In the genomic region with DNA sequence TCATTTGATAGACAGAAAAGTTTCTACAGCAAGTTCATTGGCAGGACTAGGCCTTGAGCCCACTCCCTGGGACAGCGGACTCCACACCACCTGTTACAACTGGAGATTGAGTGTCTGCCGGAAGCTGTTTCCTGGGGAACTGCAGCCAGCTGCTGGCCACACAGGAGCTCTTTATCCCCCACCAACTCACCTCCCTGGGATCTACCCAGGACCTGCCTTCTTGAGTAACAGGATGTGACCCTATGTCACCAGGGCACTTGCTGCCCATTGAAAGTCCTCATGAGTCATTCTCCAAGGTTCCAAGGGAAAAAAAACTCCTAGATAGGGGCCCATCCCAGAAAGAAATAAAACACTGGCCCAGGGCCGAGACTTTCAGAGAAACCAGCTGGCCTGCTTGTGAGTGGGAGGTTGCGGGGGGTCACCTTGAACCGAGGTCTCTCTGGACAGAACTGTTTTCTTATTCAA, we compare ENCODE assay signal across 1 cellular context.
TF ChIP-seq lines count a peak whose summit lies in the region.

No MANE protein-coding gene starts in this region.

TF ChIP-seq in HepG2, 621 proteins besides CTCF, POLR2A, EP300 and RAD21 (continued from another document and continues in another):
- TF ChIP-seq ASH2L (IDR thresholded peaks at IDR 0.05; ENCODE audit: insufficient read length, low read depth, low read length), result peak; percentile 60
- peak; percentile 41; the same call in 1 of the 2 replicates for TF ChIP-seq DMAP1 (CRISPR knock-in tag; IDR thresholded peaks at IDR 0.05)
- no peak for TF ChIP-seq ZNF724P (CRISPR knock-in tag; IDR thresholded peaks at IDR 0.05; ENCODE audit: borderline replicate concordance)
- TF ChIP-seq, protein P1, sequence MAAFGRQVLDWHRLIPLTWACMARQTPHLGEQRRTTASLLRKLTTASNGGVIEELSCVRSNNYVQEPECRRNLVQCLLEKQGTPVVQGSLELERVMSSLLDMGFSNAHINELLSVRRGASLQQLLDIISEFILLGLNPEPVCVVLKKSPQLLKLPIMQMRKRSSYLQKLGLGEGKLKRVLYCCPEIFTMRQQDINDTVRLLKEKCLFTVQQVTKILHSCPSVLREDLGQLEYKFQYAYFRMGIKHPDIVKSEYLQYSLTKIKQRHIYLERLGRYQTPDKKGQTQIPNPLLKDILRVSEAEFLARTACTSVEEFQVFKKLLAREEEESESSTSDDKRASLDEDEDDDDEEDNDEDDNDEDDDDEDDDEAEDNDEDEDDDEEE (CRISPR knock-in tag; IDR thresholded peaks at IDR 0.05), result no peak
- TF ChIP-seq EEA1 (CRISPR knock-in tag; IDR thresholded peaks at IDR 0.05; ENCODE audit: borderline replicate concordance), result no peak
- no peak for TF ChIP-seq REPIN1 (CRISPR knock-in tag; IDR thresholded peaks at IDR 0.05; ENCODE audit: borderline replicate concordance, low read depth)
- TF ChIP-seq MEIS2 (CRISPR knock-in tag; IDR thresholded peaks at IDR 0.05), result no peak
- TF ChIP-seq XBP1 (CRISPR knock-in tag; IDR thresholded peaks at IDR 0.05), result no peak
- peak; percentile 64; the same call in 1 of the 2 replicates for TF ChIP-seq HNF4G (IDR thresholded peaks at IDR 0.05; ENCODE audit: borderline replicate concordance, low read depth, low read length)
- TF ChIP-seq HNF4G (CRISPR knock-in tag; IDR thresholded peaks at IDR 0.05; ENCODE audit: borderline replicate concordance, low read depth), result no peak; the same call in 1 of the 2 replicates
- TF ChIP-seq ZNF563 (CRISPR knock-in tag; IDR thresholded peaks at IDR 0.05), result no peak
- TF ChIP-seq SYNCRIP (IDR thresholded peaks at IDR 0.05; ENCODE audit: insufficient read depth, low read depth, low read length), result no peak
- no peak for TF ChIP-seq TRIM24 (CRISPR knock-in tag; IDR thresholded peaks at IDR 0.05)
- no peak for TF ChIP-seq MLLT10 (CRISPR knock-in tag; IDR thresholded peaks at IDR 0.05)
- TF ChIP-seq KLF11 (CRISPR knock-in tag; IDR thresholded peaks at IDR 0.05), result no peak
- 0 out of 2 replicates have a peak, but pooled peaks have one; percentile 78 for TF ChIP-seq RELA (CRISPR knock-in tag; IDR thresholded peaks at IDR 0.05)
- TF ChIP-seq SAFB2 (CRISPR knock-in tag; IDR thresholded peaks at IDR 0.05; ENCODE audit: borderline replicate concordance, low read depth), result no peak
- TF ChIP-seq, protein P2, sequence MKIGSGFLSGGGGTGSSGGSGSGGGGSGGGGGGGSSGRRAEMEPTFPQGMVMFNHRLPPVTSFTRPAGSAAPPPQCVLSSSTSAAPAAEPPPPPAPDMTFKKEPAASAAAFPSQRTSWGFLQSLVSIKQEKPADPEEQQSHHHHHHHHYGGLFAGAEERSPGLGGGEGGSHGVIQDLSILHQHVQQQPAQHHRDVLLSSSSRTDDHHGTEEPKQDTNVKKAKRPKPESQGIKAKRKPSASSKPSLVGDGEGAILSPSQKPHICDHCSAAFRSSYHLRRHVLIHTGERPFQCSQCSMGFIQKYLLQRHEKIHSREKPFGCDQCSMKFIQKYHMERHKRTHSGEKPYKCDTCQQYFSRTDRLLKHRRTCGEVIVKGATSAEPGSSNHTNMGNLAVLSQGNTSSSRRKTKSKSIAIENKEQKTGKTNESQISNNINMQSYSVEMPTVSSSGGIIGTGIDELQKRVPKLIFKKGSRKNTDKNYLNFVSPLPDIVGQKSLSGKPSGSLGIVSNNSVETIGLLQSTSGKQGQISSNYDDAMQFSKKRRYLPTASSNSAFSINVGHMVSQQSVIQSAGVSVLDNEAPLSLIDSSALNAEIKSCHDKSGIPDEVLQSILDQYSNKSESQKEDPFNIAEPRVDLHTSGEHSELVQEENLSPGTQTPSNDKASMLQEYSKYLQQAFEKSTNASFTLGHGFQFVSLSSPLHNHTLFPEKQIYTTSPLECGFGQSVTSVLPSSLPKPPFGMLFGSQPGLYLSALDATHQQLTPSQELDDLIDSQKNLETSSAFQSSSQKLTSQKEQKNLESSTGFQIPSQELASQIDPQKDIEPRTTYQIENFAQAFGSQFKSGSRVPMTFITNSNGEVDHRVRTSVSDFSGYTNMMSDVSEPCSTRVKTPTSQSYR (CRISPR knock-in tag; IDR thresholded peaks at IDR 0.05; ENCODE audit: borderline replicate concordance), result peak; percentile 46; the same call in 1 of the 2 replicates
- TF ChIP-seq TAF15 (IDR thresholded peaks at IDR 0.05; ENCODE audit: low read depth, low read length, poor library complexity, severe bottlenecking), result no peak
- peak; percentile 63; the same call in 1 of the 2 replicates for TF ChIP-seq ELF1 (CRISPR knock-in tag; IDR thresholded peaks at IDR 0.05)
- no peak for TF ChIP-seq MAFG (CRISPR knock-in tag; IDR thresholded peaks at IDR 0.05)
- TF ChIP-seq THAP9 (CRISPR knock-in tag; IDR thresholded peaks at IDR 0.05; ENCODE audit: borderline replicate concordance), result no peak; the same call in 1 of the 2 replicates
- TF ChIP-seq MXI1 (IDR thresholded peaks at IDR 0.05; ENCODE audit: borderline replicate concordance, low read depth, low read length), result peak; percentile 62; the same call in 1 of the 3 replicates
- TF ChIP-seq SP5 (CRISPR knock-in tag; IDR thresholded peaks at IDR 0.05; ENCODE audit: borderline replicate concordance, low read depth), result peak; percentile 52; the same call in 1 of the 2 replicates
- TF ChIP-seq SRY (CRISPR knock-in tag; IDR thresholded peaks at IDR 0.05), result no peak
- no peak for TF ChIP-seq RARG (CRISPR knock-in tag; IDR thresholded peaks at IDR 0.05; ENCODE audit: low read depth)
- TF ChIP-seq PPARG (CRISPR knock-in tag; conservative IDR thresholded peaks at IDR 0.05), result peak; percentile 79
- TF ChIP-seq DPF2 (CRISPR knock-in tag; IDR thresholded peaks at IDR 0.05; ENCODE audit: borderline replicate concordance, low read depth), result peak; percentile 69; the same call in 1 of the 2 replicates
- no peak for TF ChIP-seq ZNF329 (CRISPR knock-in tag; IDR thresholded peaks at IDR 0.05; ENCODE audit: low read depth)
- TF ChIP-seq FOXM1 (CRISPR knock-in tag; IDR thresholded peaks at IDR 0.05), result no peak
- TF ChIP-seq ZNF354B (CRISPR knock-in tag; IDR thresholded peaks at IDR 0.05), result no peak
- no peak for TF ChIP-seq ZNF773 (CRISPR knock-in tag; IDR thresholded peaks at IDR 0.05; ENCODE audit: borderline replicate concordance)
- peak; percentile 75 for TF ChIP-seq HDAC1 (CRISPR knock-in tag; IDR thresholded peaks at IDR 0.05)
- no peak for TF ChIP-seq HNRNPH1 (optimal IDR thresholded peaks at IDR 0.05; ENCODE audit: low read depth, low read length)
- no peak for TF ChIP-seq TFDP2 (CRISPR knock-in tag; IDR thresholded peaks at IDR 0.05)
- TF ChIP-seq XRCC5 (optimal IDR thresholded peaks at IDR 0.05; ENCODE audit: low read length), result peak; percentile 86
- TF ChIP-seq RXRA (CRISPR knock-in tag; IDR thresholded peaks at IDR 0.05), result peak; percentile 93
- TF ChIP-seq CREBL2 (CRISPR knock-in tag; IDR thresholded peaks at IDR 0.05; ENCODE audit: borderline replicate concordance), result no peak
- no peak for TF ChIP-seq ISX (CRISPR knock-in tag; conservative IDR thresholded peaks at IDR 0.05)
- TF ChIP-seq ZNF781 (CRISPR knock-in tag; IDR thresholded peaks at IDR 0.05; ENCODE audit: borderline replicate concordance, not compliant biosample characterization), result no peak
- no peak for TF ChIP-seq DNMT3B (CRISPR knock-in tag; conservative IDR thresholded peaks at IDR 0.05)
- TF ChIP-seq AGO2 (optimal IDR thresholded peaks at IDR 0.05; ENCODE audit: low read depth, low read length), result no peak
- no peak for TF ChIP-seq IKZF4 (CRISPR knock-in tag; IDR thresholded peaks at IDR 0.05; ENCODE audit: borderline replicate concordance, low read depth, not compliant biosample characterization)
- TF ChIP-seq ZNF230 (CRISPR knock-in tag; IDR thresholded peaks at IDR 0.05), result no peak; the same call in 1 of the 2 replicates
- no peak; the same call in 1 of the 2 replicates for TF ChIP-seq GLI4 (CRISPR knock-in tag; IDR thresholded peaks at IDR 0.05; ENCODE audit: borderline replicate concordance)
- TF ChIP-seq DR1 (CRISPR knock-in tag; IDR thresholded peaks at IDR 0.05), result no peak
- TF ChIP-seq MED13 (CRISPR knock-in tag; IDR thresholded peaks at IDR 0.05), result no peak
- TF ChIP-seq, protein P3, sequence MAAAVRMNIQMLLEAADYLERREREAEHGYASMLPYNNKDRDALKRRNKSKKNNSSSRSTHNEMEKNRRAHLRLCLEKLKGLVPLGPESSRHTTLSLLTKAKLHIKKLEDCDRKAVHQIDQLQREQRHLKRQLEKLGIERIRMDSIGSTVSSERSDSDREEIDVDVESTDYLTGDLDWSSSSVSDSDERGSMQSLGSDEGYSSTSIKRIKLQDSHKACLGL (CRISPR knock-in tag; IDR thresholded peaks at IDR 0.05), result no peak
- peak; percentile 70; the same call in 1 of the 2 replicates for TF ChIP-seq HOXD1 (CRISPR knock-in tag; IDR thresholded peaks at IDR 0.05)
- peak; percentile 55; the same call in 1 of the 2 replicates for TF ChIP-seq ZKSCAN5 (CRISPR knock-in tag; IDR thresholded peaks at IDR 0.05)
- TF ChIP-seq ZNF12 (CRISPR knock-in tag; IDR thresholded peaks at IDR 0.05), result peak; percentile 46; the same call in 1 of the 2 replicates
- TF ChIP-seq SMARCE1 (IDR thresholded peaks at IDR 0.05; ENCODE audit: borderline replicate concordance), result no peak
- TF ChIP-seq FOXJ3 (CRISPR knock-in tag; IDR thresholded peaks at IDR 0.05; ENCODE audit: borderline replicate concordance), result no peak
- TF ChIP-seq ZNF432 (CRISPR knock-in tag; IDR thresholded peaks at IDR 0.05; ENCODE audit: borderline replicate concordance), result no peak
- TF ChIP-seq SIN3A (IDR thresholded peaks at IDR 0.05; ENCODE audit: borderline replicate concordance, low read depth, low read length), result peak; percentile 53; the same call in 1 of the 2 replicates
- TF ChIP-seq TIGD3 (CRISPR knock-in tag; IDR thresholded peaks at IDR 0.05; ENCODE audit: borderline replicate concordance), result no peak
- peak; percentile 16; the same call in 1 of the 2 replicates for TF ChIP-seq BHLHE40 (IDR thresholded peaks at IDR 0.05; ENCODE audit: low read length)
- TF ChIP-seq ZNF710 (CRISPR knock-in tag; IDR thresholded peaks at IDR 0.05; ENCODE audit: borderline replicate concordance), result peak; percentile 85; the same call in 1 of the 2 replicates
- TF ChIP-seq TBX2 (CRISPR knock-in tag; IDR thresholded peaks at IDR 0.05; ENCODE audit: borderline replicate concordance), result peak; percentile 84
